In genomic region chr17:61644800-61645774, GRCh38 we compare ENCODE assay signal across 1 cellular context.
TF ChIP-seq lines count a peak whose summit lies in the region.

No MANE protein-coding gene starts in this region.

TF ChIP-seq in HepG2, 621 proteins besides CTCF, POLR2A, EP300 and RAD21 (continued from another document):
- TF ChIP-seq MYPOP (CRISPR knock-in tag; IDR thresholded peaks at IDR 0.05) (no peak), HOXA5 (CRISPR knock-in tag; IDR thresholded peaks at IDR 0.05) (no peak), NKX3-1 (CRISPR knock-in tag; IDR thresholded peaks at IDR 0.05) (no peak), ZNF362 (CRISPR knock-in tag; IDR thresholded peaks at IDR 0.05; ENCODE audit: borderline replicate concordance) (no peak)
TF ChIP-seq in HepG2: peak in this region for 2.
